Comparison of ENCODE assay signal across 12 cellular contexts in the genomic region with DNA sequence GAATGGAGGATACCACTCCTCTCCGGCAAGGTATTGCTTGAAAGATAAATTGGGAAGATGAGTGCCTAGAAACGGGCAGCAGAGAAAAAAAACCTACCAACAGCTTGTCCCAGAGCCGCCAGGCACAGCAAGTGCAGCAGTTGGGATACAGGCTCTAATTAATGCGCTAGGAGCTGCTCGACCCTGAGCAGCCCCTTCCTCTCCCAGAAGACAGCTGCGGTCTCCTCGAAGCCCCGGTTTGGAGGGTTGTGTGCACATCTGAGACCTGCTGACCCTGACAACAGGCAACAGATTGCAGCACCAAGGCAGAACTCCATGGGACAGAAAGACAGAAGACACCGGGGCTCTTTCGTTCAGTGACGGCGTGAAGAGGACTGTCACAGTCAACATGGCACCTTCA.
DNase-seq lines count a peak whose midpoint lies in the region; ATAC-seq, FAIRE-seq and TF ChIP-seq lines count a peak whose summit lies in the region.
"Had no signal": no experiment of that assay in that cellular context is flagged by ENCODE, and none has a peak within 500 bp of the region (broad histone marks: within the 10 kb centered on the region; RNA-seq: fewer than 3 reads in every experiment).

No MANE protein-coding gene starts in this region.

- H3K4me1 ChIP-seq in lower lobe of right lung (peaks cover 30% of the 10 kb centered on the region), thoracic aorta (ENCODE audit: control insufficient read depth in 1 of 2, low read depth in 2 of 2) (peaks cover 17 to 21% of the 10 kb centered on the region in 2 donors), small intestine (ENCODE audit: control insufficient read depth in 2 of 2, insufficient read depth in 1 of 2, low read depth in 1 of 2, low read length in 1 of 2) (peaks cover 0 to 16% of the 10 kb centered on the region in 2 donors)

- no peak overlapping the region for H3K27ac Mint-ChIP-seq in T-helper 2 cell treated with Interferon-gamma antibody and Interleukin-4, amounts not matched to agents 5 μg/mL and 100 μg/mL, for 36 hours
- H3K27ac Mint-ChIP-seq in brain, result peak overlapping the region in 4 of 5 experiments; percentile 22 to 56 (median 50)

- FAIRE-seq in small intestine (lab: Jason Lieb, UNC) (no peak), GM12891 (lab: Jason Lieb, UNC) (no peak)
- FAIRE-seq: GM18507 had no signal

- no peaks in the 10 kb centered on the region for H3K9me3 ChIP-seq in lower lobe of right lung
- no peaks in the 10 kb centered on the region for H3K9me3 ChIP-seq in thoracic aorta
- no peaks in the 10 kb centered on the region for H3K9me3 ChIP-seq in small intestine (ENCODE audit: control insufficient read depth, low read depth)

- H3K27me3 Mint-ChIP-seq in T-helper 2 cell treated with Interferon-gamma antibody and Interleukin-4, amounts not matched to agents 5 μg/mL and 100 μg/mL, for 36 hours (ENCODE audit: low read depth), result peaks cover 31% of the 10 kb centered on the region
- no peaks in the 10 kb centered on the region for H3K27me3 Mint-ChIP-seq in brain

- TF ChIP-seq CTCF in brain (conservative IDR thresholded peaks at IDR 0.05), result no peak
- TF ChIP-seq CTCF in lower lobe of right lung (IDR thresholded peaks at IDR 0.05), result no peak
- no peak for TF ChIP-seq CTCF in thoracic aorta (IDR thresholded peaks at IDR 0.05)

- H3K4me3 ChIP-seq in lower lobe of right lung (peak overlapping the region; percentile 48), thoracic aorta (peak overlapping the region; percentile 67), small intestine (ENCODE audit: low read depth in 1 of 2, low read length in 2 of 2) (no peak overlapping the region)

- H3K36me3 ChIP-seq in lower lobe of right lung (no peaks in the 10 kb centered on the region), thoracic aorta (no peaks in the 10 kb centered on the region), small intestine (ENCODE audit: control insufficient read depth in 2 of 2, insufficient read depth in 2 of 2, low read length in 2 of 2) (no peaks in the 10 kb centered on the region)

- H3K9me3 Mint-ChIP-seq in T-helper 2 cell treated with Interferon-gamma antibody and Interleukin-4, amounts not matched to agents 5 μg/mL and 100 μg/mL, for 36 hours, result no peaks in the 10 kb centered on the region
- H3K9me3 Mint-ChIP-seq in brain, result peaks cover 0 to 1% (median 0%) of the 10 kb centered on the region in 5 experiments

- ATAC-seq in lower lobe of right lung (peak; percentile 27 to 37), thoracic aorta (ENCODE audit: insufficient number of reproducible peaks, low FRiP score, low read depth) (no peak), GM19397 (IDR thresholded peaks at IDR 0.05; ENCODE audit: unreplicated experiment) (no peak)

- intact Hi-C loops in lower lobe of right lung (cut with DNase I), result no loop called here

- H3K27ac ChIP-seq in lower lobe of right lung (peak overlapping the region; percentile 74), thoracic aorta (peak overlapping the region in 1 of 2 donors; percentile 7), small intestine (ENCODE audit: low read depth in 1 of 2, low read length in 1 of 2) (peak overlapping the region in 1 of 2 donors; percentile 82)

- no peak for TF ChIP-seq POLR2A in GM12891 (IDR thresholded peaks at IDR 0.05; ENCODE audit: low read depth, low read length)

- H3K4me3 Mint-ChIP-seq in T-helper 2 cell treated with Interferon-gamma antibody and Interleukin-4, amounts not matched to agents 5 μg/mL and 100 μg/mL, for 36 hours, result peak overlapping the region; percentile 45
- peak overlapping the region in 2 of 5 experiments; percentile 6 to 36 for H3K4me3 Mint-ChIP-seq in brain

- peaks cover 11% of the 10 kb centered on the region for H3K4me1 Mint-ChIP-seq in T-helper 2 cell treated with Interferon-gamma antibody and Interleukin-4, amounts not matched to agents 5 μg/mL and 100 μg/mL, for 36 hours (ENCODE audit: low read depth)
- H3K4me1 Mint-ChIP-seq in brain, result peaks cover 19% of the 10 kb centered on the region

- peaks cover 3% of the 10 kb centered on the region for H3K36me3 Mint-ChIP-seq in T-helper 2 cell treated with Interferon-gamma antibody and Interleukin-4, amounts not matched to agents 5 μg/mL and 100 μg/mL, for 36 hours (ENCODE audit: low read depth)
- no peaks in the 10 kb centered on the region for H3K36me3 Mint-ChIP-seq in brain

- H3K27me3 ChIP-seq in lower lobe of right lung (ENCODE audit: low read depth), result no peaks in the 10 kb centered on the region
- no peaks in the 10 kb centered on the region for H3K27me3 ChIP-seq in thoracic aorta (replicated peaks; ENCODE audit: insufficient read depth)
- H3K27me3 ChIP-seq in small intestine (ENCODE audit: control insufficient read depth in 2 of 2, insufficient read depth in 2 of 2, low read length in 2 of 2), result no peaks in the 10 kb centered on the region

- WGBS in small intestine, 3 donors, result 23 to 38% (median 27%) methylated on average over 12 of the region's 12 CpGs

- DNase-seq in T-helper 2 cell treated with Interferon-gamma antibody and Interleukin-4, amounts not matched to agents 5 μg/mL and 100 μg/mL, for 36 hours (ENCODE audit: low spot score), result no peak
- DNase-seq in T-helper 2 cell (no peak), lower lobe of right lung (no peak), thoracic aorta (ENCODE audit: low spot score) (no peak), small intestine (no peak), GM12891 (ENCODE audit: insufficient read length, low spot score) (no peak)
- DNase-seq: activated CD4-positive, CD25-positive, alpha-beta regulatory T cell; naive B cell; NCI-H2081 treated with DMSO at 0.1 percent for 48 hours had no signal

TF ChIP-seq in GM12891, 5 proteins besides CTCF, POLR2A, EP300 and RAD21:
- TF ChIP-seq PAX5 (IDR thresholded peaks at IDR 0.05; ENCODE audit: insufficient read depth, low read length, severe bottlenecking), result no peak
- no peak for TF ChIP-seq TAF1 (IDR thresholded peaks at IDR 0.05; ENCODE audit: low read depth, low read length)
- no peak for TF ChIP-seq SPI1 (IDR thresholded peaks at IDR 0.05; ENCODE audit: low read depth, low read length)
- TF ChIP-seq POLR2AphosphoS5 (IDR thresholded peaks at IDR 0.05; ENCODE audit: low read depth, low read length), result no peak
- no peak for TF ChIP-seq POU2F2 (IDR thresholded peaks at IDR 0.05; ENCODE audit: low read depth, low read length)

Comparison
In these comparisons a context has a peak if more than half of its experiments do, and no peak if none do; other contexts are left out.
1. ATAC-seq: peak in lower lobe of right lung (2 of 2); none in thoracic aorta (single experiment) and GM19397 (single experiment).
2. H3K4me3 ChIP-seq: peak in lower lobe of right lung (single experiment) and thoracic aorta (single experiment); none in small intestine (0 of 2).